12 cellular contexts compared by ENCODE assay signal in genomic region chr2:200274116-200275075, GRCh38. TPM values are rescaled to one million over a fixed set of nuclear protein-coding genes. Genes with fewer than 3 reads are reported as not detected.
DNase-seq lines count a peak whose midpoint lies in the region; ATAC-seq, FAIRE-seq and TF ChIP-seq lines count a peak whose summit lies in the region.
"Had no signal": no experiment of that assay in that cellular context is flagged by ENCODE, and none has a peak within 500 bp of the region (broad histone marks: within the 10 kb centered on the region; RNA-seq: fewer than 3 reads in every experiment).

No MANE protein-coding gene starts in this region.

- no peaks in the 10 kb centered on the region for H3K79me2 ChIP-seq in astrocyte (ENCODE audit: insufficient read depth, low read length)

- H2AFZ ChIP-seq in astrocyte (ENCODE audit: low read depth, low read length): no peak overlapping the region

- H3K4me1 ChIP-seq in astrocyte (ENCODE audit: insufficient read depth, low read length): no peaks in the 10 kb centered on the region
- H3K4me1 ChIP-seq: thyroid gland had no signal

- peaks cover 7% of the 10 kb centered on the region for H3K4me1 Mint-ChIP-seq in astrocyte (ENCODE audit: low read depth, unreplicated experiment)
- H3K4me1 Mint-ChIP-seq in nephron: peaks cover 43% of the 10 kb centered on the region
- H3K4me1 Mint-ChIP-seq in T-helper 2 cell treated with Interferon-gamma antibody and Interleukin-4, amounts not matched to agents 5 μg/mL and 100 μg/mL, for 36 hours (ENCODE audit: low read depth): no peaks in the 10 kb centered on the region

- FAIRE-seq in astrocyte (lab: Jason Lieb, UNC) (peak; percentile 49), H54 (lab: Jason Lieb, UNC) (no peak)
- FAIRE-seq: GM12891 had no signal

- no peak overlapping the region for H3K27ac Mint-ChIP-seq in astrocyte (ENCODE audit: unreplicated experiment)
- H3K27ac Mint-ChIP-seq in nephron: peak overlapping the region; percentile 76 to 82 (median 79)
- no peak overlapping the region for H3K27ac Mint-ChIP-seq in T-helper 2 cell treated with Interferon-gamma antibody and Interleukin-4, amounts not matched to agents 5 μg/mL and 100 μg/mL, for 36 hours
- H3K27ac Mint-ChIP-seq: B cell had no signal

- TF ChIP-seq CTCF in astrocyte (IDR thresholded peaks at IDR 0.05; ENCODE audit: insufficient read depth, low read depth, low read length): no peak
- TF ChIP-seq CTCF in nephron (IDR thresholded peaks at IDR 0.05; ENCODE audit: unreplicated experiment in 3 of 3): no peak

- no peaks in the 10 kb centered on the region for H3K36me3 Mint-ChIP-seq in astrocyte (ENCODE audit: low read depth, unreplicated experiment)
- no peaks in the 10 kb centered on the region for H3K36me3 Mint-ChIP-seq in nephron (ENCODE audit: low read depth)
- no peaks in the 10 kb centered on the region for H3K36me3 Mint-ChIP-seq in T-helper 2 cell treated with Interferon-gamma antibody and Interleukin-4, amounts not matched to agents 5 μg/mL and 100 μg/mL, for 36 hours (ENCODE audit: low read depth)

- H3K4me3 Mint-ChIP-seq in astrocyte (ENCODE audit: unreplicated experiment) (no peak overlapping the region), nephron (peak overlapping the region in 1 of 3 experiments; percentile 22)
- no peak overlapping the region for H3K4me3 Mint-ChIP-seq in T-helper 2 cell treated with Interferon-gamma antibody and Interleukin-4, amounts not matched to agents 5 μg/mL and 100 μg/mL, for 36 hours
- H3K4me3 Mint-ChIP-seq: B cell had no signal

- no peak overlapping the region for H3K27ac ChIP-seq in astrocyte (ENCODE audit: low read depth, low read length)
- H3K27ac ChIP-seq: thyroid gland had no signal

- ATAC-seq in HG03342 (IDR thresholded peaks at IDR 0.05; ENCODE audit: unreplicated experiment): no peak

- no peaks in the 10 kb centered on the region for H3K27me3 Mint-ChIP-seq in astrocyte (ENCODE audit: low read depth, unreplicated experiment)
- peaks cover 18% of the 10 kb centered on the region for H3K27me3 Mint-ChIP-seq in nephron (ENCODE audit: low read depth)
- H3K27me3 Mint-ChIP-seq in T-helper 2 cell treated with Interferon-gamma antibody and Interleukin-4, amounts not matched to agents 5 μg/mL and 100 μg/mL, for 36 hours (ENCODE audit: low read depth): peaks cover 23% of the 10 kb centered on the region

- H3K9me3 ChIP-seq in astrocyte (ENCODE audit: insufficient read depth, low read depth, low read length): no peaks in the 10 kb centered on the region
- H3K9me3 ChIP-seq: thyroid gland had no signal

- DNase-seq in COLO829 (ENCODE audit: low spot score) (peak; percentile 92), NCI-H128 (lab: John Stamatoyannopoulos, UW; ENCODE audit: unreplicated experiment) (peak; percentile 17), astrocyte (ENCODE audit: low read depth) (peak; percentile 15), CD1c-positive myeloid dendritic cell (ENCODE audit: extremely low spot score) (no peak), H54 (ENCODE audit: insufficient read length, low spot score) (no peak)
- DNase-seq in T-helper 2 cell treated with Interferon-gamma antibody and Interleukin-4, amounts not matched to agents 5 μg/mL and 100 μg/mL, for 36 hours (ENCODE audit: low spot score): no peak
- DNase-seq: stimulated activated CD4-positive, alpha-beta T cell treated with anti-CD3 and anti-CD28 coated beads, Interleukin-1b, Interleukin-23, amount 100 ng/mL, for 48 hours; thyroid gland had no signal

- no peak overlapping the region for H3K4me2 ChIP-seq in astrocyte (ENCODE audit: low read length)

- no peak for TF ChIP-seq POLR2A in H54 (IDR thresholded peaks at IDR 0.05; ENCODE audit: low read depth, low read length)

- no peak overlapping the region for H3K4me3 ChIP-seq in astrocyte (ENCODE audit: insufficient read depth, low read depth, low read length)
- H3K4me3 ChIP-seq: thyroid gland had no signal

- H3K36me3 ChIP-seq in astrocyte (ENCODE audit: insufficient read depth, low read length): no peaks in the 10 kb centered on the region
- H3K36me3 ChIP-seq: thyroid gland had no signal

- no peaks in the 10 kb centered on the region for H4K20me1 ChIP-seq in astrocyte (ENCODE audit: insufficient read depth, low read length)

- no peaks in the 10 kb centered on the region for H3K27me3 ChIP-seq in astrocyte (ENCODE audit: insufficient read depth, low read length)
- H3K27me3 ChIP-seq: thyroid gland had no signal

- no peak overlapping the region for H3K9ac ChIP-seq in astrocyte (ENCODE audit: low read length)

- H3K9me3 Mint-ChIP-seq in astrocyte (ENCODE audit: unreplicated experiment) (no peaks in the 10 kb centered on the region), nephron (no peaks in the 10 kb centered on the region)
- no peaks in the 10 kb centered on the region for H3K9me3 Mint-ChIP-seq in T-helper 2 cell treated with Interferon-gamma antibody and Interleukin-4, amounts not matched to agents 5 μg/mL and 100 μg/mL, for 36 hours

RNA-seq across cellular contexts. Expression of gene SPATS2L, which starts 32.1 kb away (rescaled TPM):
- 192 and 221 TPM in 2 replicates for total RNA-seq in astrocyte

Comparison
In these comparisons a context has a peak if more than half of its experiments do, and no peak if none do; other contexts are left out.
1. DNase-seq: peak in COLO829 (single experiment), NCI-H128 (single experiment) and astrocyte (single experiment); none in T-helper 2 cell treated with Interferon-gamma antibody and Interleukin-4, amounts not matched to agents 5 μg/mL and 100 μg/mL, for 36 hours (single experiment), CD1c-positive myeloid dendritic cell (single experiment) and H54 (single experiment).
2. H3K27ac Mint-ChIP-seq: peak in nephron (3 of 3); none in astrocyte (single experiment) and T-helper 2 cell treated with Interferon-gamma antibody and Interleukin-4, amounts not matched to agents 5 μg/mL and 100 μg/mL, for 36 hours (single experiment).